18 cellular contexts compared by ENCODE assay signal in genomic region chr1:177770096-177770495, GRCh38.
DNase-seq lines count a peak whose midpoint lies in the region; ATAC-seq, FAIRE-seq and TF ChIP-seq lines count a peak whose summit lies in the region.
"Had no signal": no experiment of that assay in that cellular context is flagged by ENCODE, and none has a peak within 500 bp of the region (broad histone marks: within the 10 kb centered on the region; RNA-seq: fewer than 3 reads in every experiment).

No MANE protein-coding gene starts in this region.

- no peak for TF ChIP-seq EP300 in stomach (IDR thresholded peaks at IDR 0.05)

- H3K27me3 ChIP-seq in small intestine (ENCODE audit: control insufficient read depth in 2 of 2, insufficient read depth in 2 of 2, low read length in 2 of 2) (no peaks in the 10 kb centered on the region), stomach (no peaks in the 10 kb centered on the region)

- no peaks in the 10 kb centered on the region for H3K4me1 ChIP-seq in small intestine (ENCODE audit: control insufficient read depth in 2 of 2, insufficient read depth in 1 of 2, low read depth in 1 of 2, low read length in 1 of 2)
- peaks cover 0 to 8% (median 0%) of the 10 kb centered on the region in 4 donors for H3K4me1 ChIP-seq in stomach
- H3K4me1 ChIP-seq: Caco-2 had no signal

- H3K27ac ChIP-seq in small intestine (ENCODE audit: low read depth in 1 of 2, low read length in 1 of 2) (no peak overlapping the region), stomach (no peak overlapping the region)

- no peaks in the 10 kb centered on the region; the same call in none of the 2 replicates for H3K27me3 Mint-ChIP-seq in HFFc6 (ENCODE audit: insufficient read depth)

- no peak for TF ChIP-seq POLR2A in stomach (IDR thresholded peaks at IDR 0.05)

- TF ChIP-seq CTCF in stomach (IDR thresholded peaks at IDR 0.05) = no peak
- TF ChIP-seq CTCF in HFFc6 (IDR thresholded peaks at IDR 0.05) = no peak

- no peak overlapping the region for H3K4me3 Mint-ChIP-seq in HFFc6
- H3K4me3 Mint-ChIP-seq: CD14-positive monocyte had no signal

- FAIRE-seq in small intestine (lab: Jason Lieb, UNC) = no peak
- FAIRE-seq: G401.6, K562 had no signal

- intact Hi-C loops in stomach (cut with DNase I; ENCODE audit: low total_unique reads) = no loop called here

- ATAC-seq in HG03442 (IDR thresholded peaks at IDR 0.05; ENCODE audit: unreplicated experiment) = no peak
- ATAC-seq: K562 had no signal

- H3K4me1 Mint-ChIP-seq in HFFc6 (ENCODE audit: low read depth) = no peaks in the 10 kb centered on the region
- H3K4me1 Mint-ChIP-seq: CD14-positive monocyte had no signal

- no peak overlapping the region for H3K4me3 ChIP-seq in small intestine (ENCODE audit: low read depth in 1 of 2, low read length in 2 of 2)
- H3K4me3 ChIP-seq in stomach = no peak overlapping the region
- H3K4me3 ChIP-seq: K562 had no signal

- H3K9me3 ChIP-seq in small intestine (ENCODE audit: control insufficient read depth, low read depth) (no peaks in the 10 kb centered on the region), stomach (peaks cover 0 to 20% (median 9%) of the 10 kb centered on the region in 4 donors)
- H3K9me3 ChIP-seq: Caco-2 had no signal

- peak; percentile 65 for DNase-seq in NCI-H748 (lab: John Stamatoyannopoulos, UW; ENCODE audit: unreplicated experiment)
- no peak for DNase-seq in NCI-H748 treated with DMSO at 0.1 percent for 48 hours (lab: John Stamatoyannopoulos, UW)
- DNase-seq in NCI-H187 treated with DMSO at 0.1 percent for 48 hours (lab: John Stamatoyannopoulos, UW) = peak; percentile 100
- DNase-seq in NCI-H510A treated with DMSO at 0.1 percent for 48 hours (lab: John Stamatoyannopoulos, UW) = peak; percentile 76
- DNase-seq in small intestine = peak; percentile 2
- DNase-seq in stomach = no peak
- no peak for DNase-seq in HFFc6
- DNase-seq: AML-193, Caco-2, DND-41, HCEC 1CT, MV-4-11, OCI-M1, SIG-M5 had no signal

- H3K36me3 Mint-ChIP-seq in HFFc6 (ENCODE audit: low read depth) = 0 out of 2 replicates have a peak, but pooled peaks cover 4% of the 10 kb centered on the region
- H3K36me3 Mint-ChIP-seq: CD14-positive monocyte had no signal

- H3K36me3 ChIP-seq in small intestine (ENCODE audit: control insufficient read depth in 2 of 2, insufficient read depth in 2 of 2, low read length in 2 of 2) = no peaks in the 10 kb centered on the region
- no peaks in the 10 kb centered on the region for H3K36me3 ChIP-seq in stomach

- no peak overlapping the region for H3K27ac Mint-ChIP-seq in HFFc6

- peaks cover 12% of the 10 kb centered on the region; the same call in 1 of the 2 replicates for H3K9me3 Mint-ChIP-seq in HFFc6

Comparison
In these comparisons a context has a peak if more than half of its experiments do, and no peak if none do; other contexts are left out.
1. DNase-seq: peak in NCI-H748 (single experiment), NCI-H187 treated with DMSO at 0.1 percent for 48 hours (single experiment), NCI-H510A treated with DMSO at 0.1 percent for 48 hours (single experiment) and small intestine (single experiment); none in NCI-H748 treated with DMSO at 0.1 percent for 48 hours (single experiment), stomach (single experiment) and HFFc6 (single experiment).